Comparison of ENCODE assay signal across 16 cellular contexts in genomic region chr10:16606421-16606820, GRCh38.
"Had no signal": no experiment of that assay in that cellular context is flagged by ENCODE, and none has a peak within 500 bp of the region (broad histone marks: within the 10 kb centered on the region; RNA-seq: fewer than 3 reads in every experiment).

No MANE protein-coding gene starts in this region.

- H3K27ac ChIP-seq: breast epithelium, esophagus muscularis mucosa, ovary, suprapubic skin had no signal

- H3K9me3 Mint-ChIP-seq: neural crest cell had no signal

- ATAC-seq: left ventricle myocardium superior had no signal

- H3K9me3 ChIP-seq: breast epithelium, esophagus muscularis mucosa, ovary, suprapubic skin had no signal

- H3K27me3 Mint-ChIP-seq: activated naive CD8-positive, alpha-beta T cell had no signal

- DNase-seq: activated CD4-positive, alpha-beta T cell treated with anti-CD3 and anti-CD28 coated beads, Interleukin-2, amount 50 U/mL, for 48 hours; activated CD4-positive, CD25-positive, alpha-beta regulatory T cell treated with anti-CD3 and anti-CD28 coated beads, Interleukin-2, amount 50 U/mL, for 72 hours; activated gamma-delta T cell; activated T-cell treated with anti-CD3 and anti-CD28 coated beads, Interleukin-2, amount 50 U/mL, for 48 hours; kidney; left ventricle myocardium superior; mesendoderm; ovary; stimulated activated CD4-positive, alpha-beta T cell treated with anti-CD3 and anti-CD28 coated beads, Interleukin-12 subunit alpha, Interleukin-12 subunit beta, amount 100 ng/mL, for 4 hours; stimulated activated naive CD4-positive, alpha-beta T cell treated with Interleukin-2 at 50 U/mL for 16 hours; T-helper 9 cell had no signal

- H3K4me3 ChIP-seq: breast epithelium, esophagus muscularis mucosa, ovary, suprapubic skin had no signal

- H3K27me3 ChIP-seq: breast epithelium, esophagus muscularis mucosa, ovary, suprapubic skin had no signal

- H3K4me3 Mint-ChIP-seq: activated naive CD8-positive, alpha-beta T cell; neural crest cell had no signal

- H3K27ac Mint-ChIP-seq: activated naive CD8-positive, alpha-beta T cell had no signal

- H3K4me1 ChIP-seq: breast epithelium, esophagus muscularis mucosa, suprapubic skin had no signal

- H3K36me3 ChIP-seq: breast epithelium, esophagus muscularis mucosa, ovary, suprapubic skin had no signal
